8 cellular contexts compared by ENCODE assay signal in the genomic region with DNA sequence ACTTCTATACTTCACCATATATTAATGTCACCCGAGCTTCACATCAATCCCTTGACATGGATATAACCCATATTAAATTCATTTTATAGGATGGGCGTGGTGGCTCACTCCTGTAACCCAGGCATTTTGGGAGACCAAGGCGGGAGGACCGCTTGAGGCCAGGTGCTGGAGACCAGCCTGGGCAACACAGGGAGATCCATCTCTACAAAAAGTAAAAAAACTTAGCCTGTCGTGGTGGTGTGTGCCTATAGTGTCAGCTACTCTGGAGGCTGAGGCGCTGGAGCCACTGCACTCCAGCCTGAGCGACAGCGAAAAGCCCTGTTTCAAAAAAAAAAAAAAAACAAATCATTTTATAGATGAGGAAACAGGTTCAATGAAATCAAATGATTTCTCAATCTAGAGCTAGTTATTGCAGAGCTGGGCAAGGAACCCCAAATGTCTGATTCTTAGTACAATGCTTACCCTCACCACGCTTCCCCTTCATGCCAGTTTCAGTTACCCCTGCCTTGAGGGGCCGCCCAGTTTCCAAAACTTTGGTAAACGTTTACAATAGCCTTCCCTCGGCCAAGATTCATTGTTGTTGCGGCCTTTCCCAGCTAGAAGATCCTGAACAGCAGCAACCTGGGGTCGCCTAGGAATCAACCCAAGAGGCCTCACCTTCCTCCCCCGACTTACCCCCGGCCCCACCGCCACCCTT. TPM values are rescaled to one million over a fixed set of nuclear protein-coding genes. Genes with fewer than 3 reads are reported as not detected.
DNase-seq lines count a peak whose midpoint lies in the region; ATAC-seq and TF ChIP-seq lines count a peak whose summit lies in the region.

No MANE protein-coding gene starts in this region.

- in situ Hi-C loops in brain microvascular endothelial cell (cut with HindIII; ENCODE audit: low pct_ligation_motif_present, low sequenced_read_pairs), result no loop called here

- peaks cover 39% of the 10 kb centered on the region for H3K79me2 ChIP-seq in ACC112 (ENCODE audit: control insufficient read depth, insufficient read depth, low read length, unreplicated experiment)

- H3K4me1 ChIP-seq in ACC112 (ENCODE audit: control insufficient read depth, insufficient read depth, low read length, unreplicated experiment) (peaks cover 29% of the 10 kb centered on the region), mononuclear cell (ENCODE audit: insufficient read depth, low read length) (peaks cover 26% of the 10 kb centered on the region)

- ATAC-seq in HG03342 (IDR thresholded peaks at IDR 0.05; ENCODE audit: unreplicated experiment) (peak; percentile 9), HG02642 (IDR thresholded peaks at IDR 0.05; ENCODE audit: poor library complexity, unreplicated experiment) (no peak), GM18502 (IDR thresholded peaks at IDR 0.05; ENCODE audit: poor library complexity, unreplicated experiment) (no peak)

- DNase-seq in brain microvascular endothelial cell, result no peak
- no peak for DNase-seq in superior temporal gyrus (ENCODE audit: extremely low spot score)
- DNase-seq in AG08395 (ENCODE audit: low spot score), result no peak

- peak overlapping the region; percentile 94 for H3K4me3 ChIP-seq in ACC112 (ENCODE audit: low read depth, low read length)
- peak overlapping the region; percentile 93 for H3K4me3 ChIP-seq in brain microvascular endothelial cell (ENCODE audit: low read depth, low read length)
- H3K4me3 ChIP-seq in mononuclear cell (ENCODE audit: low read length), result peak overlapping the region; percentile 61

- TF ChIP-seq CTCF in brain microvascular endothelial cell (IDR thresholded peaks at IDR 0.05; ENCODE audit: low read depth, low read length, missing control alignments), result no peak

- H2AFZ ChIP-seq in ACC112 (ENCODE audit: low read length, unreplicated experiment), result peak overlapping the region; percentile 77

- H3K36me3 ChIP-seq in ACC112 (ENCODE audit: insufficient read depth, low read length) (peaks cover 23% of the 10 kb centered on the region), brain microvascular endothelial cell (replicated peaks) (peaks cover 35% of the 10 kb centered on the region)

- H3K9me3 ChIP-seq in mononuclear cell (ENCODE audit: low read depth, low read length), result no peaks in the 10 kb centered on the region

- H3K27me3 ChIP-seq in ACC112 (ENCODE audit: insufficient read depth, low read length) (no peaks in the 10 kb centered on the region), brain microvascular endothelial cell (replicated peaks) (no peaks in the 10 kb centered on the region), mononuclear cell (ENCODE audit: insufficient read depth, low read length) (no peaks in the 10 kb centered on the region)

- H3K27ac ChIP-seq in ACC112 (ENCODE audit: low read depth, low read length) (peak overlapping the region; percentile 91), brain microvascular endothelial cell (peak overlapping the region; percentile 99)

RNA-seq across cellular contexts. Expression of a gene that starts 0.8 kb away (rescaled TPM):
- total RNA-seq in mononuclear cell, result 13.2 TPM

RNA-seq across cellular contexts. Expression of a gene that starts 8.1 kb away (rescaled TPM):
- not detected for total RNA-seq in mononuclear cell

RNA-seq across cellular contexts. Expression of a gene that starts 23.4 kb away (rescaled TPM):
- total RNA-seq in mononuclear cell, result 0.63 TPM

RNA-seq across cellular contexts. Expression of a gene that starts 24.0 kb away (rescaled TPM):
- 6.9 TPM for total RNA-seq in mononuclear cell

RNA-seq across cellular contexts. Expression of a gene that starts 51.6 kb away (rescaled TPM):
- total RNA-seq in mononuclear cell, result 0.21 TPM
